In the genomic region with DNA sequence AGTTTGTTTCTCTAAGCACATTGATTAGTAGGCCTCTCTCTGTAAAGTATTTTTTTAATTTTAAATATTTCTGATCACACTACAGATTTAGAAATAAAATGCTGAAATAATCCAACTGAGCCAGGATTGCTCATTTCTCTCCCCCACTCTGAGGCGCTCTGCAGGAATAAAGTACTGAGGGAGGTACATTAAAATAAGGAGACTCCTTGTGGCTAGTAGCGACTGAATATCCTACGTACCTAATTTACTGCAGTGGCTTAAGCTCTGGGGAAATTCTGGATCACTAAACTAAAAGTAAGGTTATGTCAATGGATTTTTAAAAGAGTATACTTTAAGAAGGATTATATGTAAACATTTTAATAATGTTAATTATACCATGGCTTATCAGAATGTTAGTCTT, we compare ENCODE assay signal across 20 cellular contexts.
DNase-seq lines count a peak whose midpoint lies in the region; ATAC-seq and TF ChIP-seq lines count a peak whose summit lies in the region.
"Had no signal": no experiment of that assay in that cellular context is flagged by ENCODE, and none has a peak within 500 bp of the region (broad histone marks: within the 10 kb centered on the region; RNA-seq: fewer than 3 reads in every experiment).

No MANE protein-coding gene starts in this region.

- POLR2A ChIA-PET in A673 (lab: Charles Lee; ENCODE audit: low non-redundant PET) = no interaction called here

- no TSS peak for BruUV-seq in A673 (replicated peaks; lab: Mats Ljungman, UMichigan)

- DNase-seq in A673 (ENCODE audit: low spot score) (peak; percentile 68), LNCaP clone FGC (ENCODE audit: low read depth) (no peak), SK-N-MC (ENCODE audit: low read depth, low spot score) (no peak), SIG-M5 (lab: John Stamatoyannopoulos, UW) (no peak), HuH-7 (ENCODE audit: low spot score) (no peak)
- DNase-seq in stimulated activated naive CD8-positive, alpha-beta T cell treated with anti-CD3 and anti-CD28 coated beads, Interleukin-15, Interleukin-2, amounts not matched to agents 100 U/mL and 50 U/mL, for 24 hours = no peak
- DNase-seq: ACHN; AML-193; BE2C; Calu3; CD4-positive, alpha-beta memory T cell; COR-L47; DMS53; DMS79 treated with DMSO at 0.1 percent for 48 hours; GF-D8; GOT3; HFFc6 had no signal

- intact Hi-C loops in A673 (cut with micrococcal nuclease; ENCODE audit: unreplicated experiment) = loop anchor here (1.0 kb wide), 1 partner anchor 111 kb away; no protein-coding TSS in a partner anchor

- no peaks in the 10 kb centered on the region for H3K27me3 ChIP-seq in A673 (replicated peaks; ENCODE audit: insufficient read depth, low read depth, low read length, poor library complexity)
- H3K27me3 ChIP-seq: BE2C; BLaER1 treated with 17β-estradiol and CSF1 and Interleukin-3, amounts not matched to agents 10 nM and 100 nM had no signal

- no peak for ATAC-seq in stimulated activated naive CD8-positive, alpha-beta T cell treated with anti-CD3 and anti-CD28 coated beads, Interleukin-15, Interleukin-2, amounts not matched to agents 100 U/mL and 50 U/mL, for 24 hours

- peaks cover 61% of the 10 kb centered on the region for H3K4me1 ChIP-seq in A673 (ENCODE audit: insufficient read depth, low read length, poor library complexity, severe bottlenecking)
- H3K4me1 ChIP-seq: BE2C had no signal

- CTCF ChIA-PET in A673 (lab: Charles Lee) = interaction anchor here (0.6 to 0.8 kb wide), 3 partner anchors 106 to 200 kb away, joined by 3 to 5 read pairs (median 4); no protein-coding TSS in a partner anchor

- TF ChIP-seq CTCF in A673 (conservative IDR thresholded peaks at IDR 0.05; ENCODE audit: low read depth, low read length) = peak; percentile 35; the same call in 1 of the 2 replicates
- TF ChIP-seq CTCF in LNCaP clone FGC (IDR thresholded peaks at IDR 0.05; ENCODE audit: control insufficient read depth, extremely low read depth, insufficient read depth) = 0 out of 2 replicates have a peak, but pooled peaks have one; percentile 5

- no peak overlapping the region for H3K4me3 ChIP-seq in A673 (ENCODE audit: low read depth, low read length, poor library complexity, severe bottlenecking)
- H3K4me3 ChIP-seq in LNCaP clone FGC (ENCODE audit: low read depth, low read length) = no peak overlapping the region
- no peak overlapping the region for H3K4me3 ChIP-seq in SK-N-MC
- H3K4me3 ChIP-seq: BLaER1 treated with 17β-estradiol and CSF1 and Interleukin-3, amounts not matched to agents 10 nM and 100 nM; HAP-1 had no signal

- H3K36me3 ChIP-seq in A673 (ENCODE audit: insufficient read depth, low read length, poor library complexity, severe bottlenecking) (no peaks in the 10 kb centered on the region), SK-N-MC (ENCODE audit: insufficient read depth, low read length) (no peaks in the 10 kb centered on the region)
- H3K36me3 ChIP-seq: BE2C had no signal

- no peak overlapping the region for H3K9ac ChIP-seq in SK-N-MC (ENCODE audit: insufficient read length)
- H3K9ac ChIP-seq: BLaER1 treated with 17β-estradiol and CSF1 and Interleukin-3, amounts not matched to agents 10 nM and 100 nM had no signal

- H3K9me3 ChIP-seq in A673 (ENCODE audit: low read depth, low read length, poor library complexity, severe bottlenecking) (no peaks in the 10 kb centered on the region), SK-N-MC (ENCODE audit: low read depth, low read length) (no peaks in the 10 kb centered on the region)
- H3K9me3 ChIP-seq: BE2C; BLaER1 treated with 17β-estradiol and CSF1 and Interleukin-3, amounts not matched to agents 10 nM and 100 nM; HAP-1 had no signal

- H3K27ac ChIP-seq in A673 (ENCODE audit: low read depth, low read length, poor library complexity, severe bottlenecking) (peak overlapping the region; percentile 89), SK-N-MC (peak overlapping the region; percentile 98; the same call in 1 of the 2 replicates)
- H3K27ac ChIP-seq: 22Rv1; BLaER1 treated with 17β-estradiol and CSF1 and Interleukin-3, amounts not matched to agents 10 nM and 100 nM had no signal
